ENCODE assay signal across 24 cellular contexts in the genomic region with DNA sequence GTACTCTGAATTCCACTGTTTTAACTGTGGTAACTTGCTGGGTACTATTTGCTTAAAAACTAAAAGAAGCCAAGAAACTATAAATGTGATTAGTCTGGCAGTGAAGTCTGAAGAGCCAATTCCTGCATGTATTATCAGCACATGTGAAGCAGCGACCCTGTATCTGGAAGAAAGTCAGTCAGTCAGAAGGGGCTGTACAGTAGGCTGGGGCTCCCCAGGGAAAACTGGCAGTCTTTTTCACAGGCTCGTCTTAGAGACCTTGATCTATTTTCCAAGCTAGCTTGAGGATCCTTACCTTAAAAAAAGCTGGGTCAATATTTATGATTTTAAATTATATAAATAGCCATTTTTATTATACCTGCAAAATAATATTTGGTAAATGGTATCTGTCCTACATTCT.
"Had no signal": no experiment of that assay in that cellular context is flagged by ENCODE, and none has a peak within 500 bp of the region (broad histone marks: within the 10 kb centered on the region; RNA-seq: fewer than 3 reads in every experiment).

No MANE protein-coding gene starts in this region.

- H3K4me3 Mint-ChIP-seq: activated naive CD4-positive, alpha-beta T cell treated with anti-CD3 and anti-CD28 coated beads, Interleukin-2, amount 50 U/mL, for 24 hours; effector memory CD8-positive, alpha-beta T cell; immature natural killer cell; mesothelial cell of epicardium; naive thymus-derived CD8-positive, alpha-beta T cell; T-cell; T-helper 2 cell treated with Interferon-gamma antibody and Interleukin-4, amounts not matched to agents 5 μg/mL and 100 μg/mL, for 36 hours; type B pancreatic cell had no signal

- H3K27me3 Mint-ChIP-seq: activated naive CD4-positive, alpha-beta T cell treated with anti-CD3 and anti-CD28 coated beads, Interleukin-2, amount 50 U/mL, for 24 hours; effector memory CD8-positive, alpha-beta T cell; naive thymus-derived CD8-positive, alpha-beta T cell; progenitor cell of endocrine pancreas; T-cell; type B pancreatic cell had no signal

- H3K4me3 ChIP-seq: left ventricle myocardium inferior, spleen, thoracic aorta had no signal

- ATAC-seq: effector memory CD8-positive, alpha-beta T cell; esophagus mucosa; naive thymus-derived CD8-positive, alpha-beta T cell; T-cell had no signal

- H3K27ac Mint-ChIP-seq: activated naive CD4-positive, alpha-beta T cell treated with anti-CD3 and anti-CD28 coated beads, Interleukin-2, amount 50 U/mL, for 24 hours; effector memory CD8-positive, alpha-beta T cell; immature natural killer cell; mesothelial cell of epicardium; progenitor cell of endocrine pancreas; T-cell; T-helper 2 cell treated with Interferon-gamma antibody and Interleukin-4, amounts not matched to agents 5 μg/mL and 100 μg/mL, for 36 hours; type B pancreatic cell had no signal

- H3K4me1 Mint-ChIP-seq: mesothelial cell of epicardium had no signal

- H3K36me3 Mint-ChIP-seq: mesothelial cell of epicardium, type B pancreatic cell had no signal

- H3K9me3 ChIP-seq: left ventricle myocardium inferior, spleen, thoracic aorta had no signal

- FAIRE-seq: endothelial cell of umbilical vein had no signal

- H3K36me3 ChIP-seq: brain microvascular endothelial cell, left ventricle myocardium inferior, spleen, thoracic aorta had no signal

- H3K27me3 ChIP-seq: brain microvascular endothelial cell, spleen had no signal

- DNase-seq: activated CD4-positive, alpha-beta T cell treated with anti-CD3 and anti-CD28 coated beads for 1 hour; activated CD4-positive, alpha-beta T cell treated with anti-CD3 and anti-CD28 coated beads, Interleukin-2, amount 50 U/mL, for 1 hour; activated gamma-delta T cell treated with Interleukin-2 at 50 U/mL for 16 hours; activated T-cell treated with anti-CD3 and anti-CD28 coated beads, Interleukin-2, amount 50 U/mL, for 1 hour; aorta; brain microvascular endothelial cell; caudate nucleus; effector memory CD8-positive, alpha-beta T cell; immature natural killer cell; kidney glomerular epithelial cell; left ventricle myocardium inferior; naive thymus-derived CD8-positive, alpha-beta T cell; spleen; stimulated activated CD4-positive, alpha-beta T cell treated with anti-CD3 and anti-CD28 coated beads, Interleukin-4, amount 100 ng/mL, for 1 hour; stimulated activated naive CD4-positive, alpha-beta T cell; T-cell had no signal

- H3K27ac ChIP-seq: brain microvascular endothelial cell, left ventricle myocardium inferior, spleen, thoracic aorta had no signal

- H3K9me3 Mint-ChIP-seq: activated naive CD4-positive, alpha-beta T cell treated with anti-CD3 and anti-CD28 coated beads, Interleukin-2, amount 50 U/mL, for 24 hours; effector memory CD8-positive, alpha-beta T cell; immature natural killer cell; mesothelial cell of epicardium; naive thymus-derived CD8-positive, alpha-beta T cell; T-cell; T-helper 2 cell treated with Interferon-gamma antibody and Interleukin-4, amounts not matched to agents 5 μg/mL and 100 μg/mL, for 36 hours; type B pancreatic cell had no signal
